In genomic region chr1:219324629-219325367, GRCh38 we compare ENCODE assay signal across 10 cellular contexts.
A peak's percentile ranks its signal among the peaks of the same experiment; 100 is the strongest.
DNase-seq lines count a peak whose midpoint lies in the region; ATAC-seq, FAIRE-seq and TF ChIP-seq lines count a peak whose summit lies in the region.
"Had no signal": no experiment of that assay in that cellular context is flagged by ENCODE, and none has a peak within 500 bp of the region (broad histone marks: within the 10 kb centered on the region; RNA-seq: fewer than 3 reads in every experiment).

No MANE protein-coding gene starts in this region.

- H3K27me3 ChIP-seq in GM23338 (ENCODE audit: insufficient read depth), result no peaks in the 10 kb centered on the region
- no peaks in the 10 kb centered on the region for H3K27me3 ChIP-seq in fibroblast of lung (ENCODE audit: control insufficient read depth, insufficient read depth, low read length)
- H3K27me3 ChIP-seq in small intestine (ENCODE audit: control insufficient read depth in 2 of 2, insufficient read depth in 2 of 2, low read length in 2 of 2), result no peaks in the 10 kb centered on the region
- no peaks in the 10 kb centered on the region for H3K27me3 ChIP-seq in vagina

- intact Hi-C loops in posterior vena cava (cut with DNase I), result no loop called here
- intact Hi-C loops in vagina (cut with DNase I), result no loop called here

- 71 to 80% (median 80%) methylated on average over 6 of the region's 6 CpGs for WGBS in small intestine, 3 donors

- DNase-seq in AG20443 (ENCODE audit: low spot score) (peak; percentile 57), GM23338 (ENCODE audit: low spot score) (no peak), NCI-H69 (lab: John Stamatoyannopoulos, UW) (peak; percentile 39), fibroblast of lung (ENCODE audit: low read depth in 2 of 2) (peak; percentile 94 to 99), posterior vena cava (ENCODE audit: low spot score) (no peak), small intestine (no peak), vagina (ENCODE audit: extremely low spot score in 2 of 2) (no peak)
- DNase-seq: effector memory CD8-positive, alpha-beta T cell had no signal

- H3K27ac ChIP-seq in GM23338 (ENCODE audit: low read depth), result no peak overlapping the region
- H3K27ac ChIP-seq in fibroblast of lung (ENCODE audit: insufficient read depth, low read length), result peak overlapping the region; percentile 58
- no peak overlapping the region for H3K27ac ChIP-seq in small intestine (ENCODE audit: low read depth in 1 of 2, low read length in 1 of 2)
- H3K27ac ChIP-seq in vagina, result no peak overlapping the region

- peak overlapping the region; percentile 44; the same call in 1 of the 2 replicates for H3K27ac Mint-ChIP-seq in GM23338
- H3K27ac Mint-ChIP-seq: effector memory CD8-positive, alpha-beta T cell had no signal

- H3K4me3 ChIP-seq in GM23338, result no peak overlapping the region
- H3K4me3 ChIP-seq in fibroblast of lung (replicated peaks in 1 of 4; ENCODE audit: control extremely low read depth in 1 of 4, insufficient read depth in 1 of 4, low read depth in 3 of 4, low read length in 4 of 4), result no peak overlapping the region
- H3K4me3 ChIP-seq in small intestine (ENCODE audit: low read depth in 1 of 2, low read length in 2 of 2), result no peak overlapping the region
- H3K4me3 ChIP-seq in vagina, result no peak overlapping the region

- H3K4me3 Mint-ChIP-seq in GM23338, result no peak overlapping the region
- H3K4me3 Mint-ChIP-seq: effector memory CD8-positive, alpha-beta T cell had no signal

- no peak overlapping the region for H3K9ac ChIP-seq in fibroblast of lung (ENCODE audit: insufficient read depth, low read length)

- H3K4me1 ChIP-seq in GM23338 (ENCODE audit: insufficient read depth) (no peaks in the 10 kb centered on the region), fibroblast of lung (ENCODE audit: control insufficient read depth, extremely low read depth, insufficient read depth, low read length) (peaks cover 17% of the 10 kb centered on the region), small intestine (ENCODE audit: control insufficient read depth in 2 of 2, insufficient read depth in 1 of 2, low read depth in 1 of 2, low read length in 1 of 2) (no peaks in the 10 kb centered on the region), vagina (no peaks in the 10 kb centered on the region)

- FAIRE-seq in small intestine (lab: Jason Lieb, UNC), result no peak
- FAIRE-seq: GM18507 had no signal

- no peaks in the 10 kb centered on the region for H3K27me3 Mint-ChIP-seq in GM23338 (ENCODE audit: insufficient read depth, low read depth, poor library complexity)
- H3K27me3 Mint-ChIP-seq: effector memory CD8-positive, alpha-beta T cell had no signal

- TF ChIP-seq POLR2A in vagina (IDR thresholded peaks at IDR 0.05), result no peak

- peaks cover 9% of the 10 kb centered on the region; the same call in 2 of the 3 replicates for H3K4me1 Mint-ChIP-seq in GM23338

- TF ChIP-seq CTCF in GM23338 (conservative IDR thresholded peaks at IDR 0.05; ENCODE audit: low read depth in 2 of 2), result no peak
- TF ChIP-seq CTCF in fibroblast of lung (conservative IDR thresholded peaks at IDR 0.05 in 1 of 2, IDR thresholded peaks at IDR 0.05 in 1 of 2; ENCODE audit: low read depth in 1 of 2, low read length in 2 of 2), result no peak
- no peak for TF ChIP-seq CTCF in vagina (IDR thresholded peaks at IDR 0.05)

- H3K4me2 ChIP-seq in GM23338, result no peak overlapping the region
- peak overlapping the region; percentile 64 for H3K4me2 ChIP-seq in fibroblast of lung (ENCODE audit: extremely low read depth, insufficient read depth, low read length)

- ATAC-seq in GM23338 (no peak), HG03571 (IDR thresholded peaks at IDR 0.05; ENCODE audit: unreplicated experiment) (no peak)
- ATAC-seq: effector memory CD8-positive, alpha-beta T cell had no signal

- H2AFZ ChIP-seq in GM23338, result no peak overlapping the region
- no peak overlapping the region for H2AFZ ChIP-seq in fibroblast of lung (ENCODE audit: low read length)

- peaks cover 4% of the 10 kb centered on the region; the same call in 2 of the 3 replicates for H3K36me3 Mint-ChIP-seq in GM23338 (ENCODE audit: low read depth)

- no peaks in the 10 kb centered on the region for H3K79me2 ChIP-seq in GM23338 (replicated peaks; ENCODE audit: insufficient read depth)
- H3K79me2 ChIP-seq in fibroblast of lung (ENCODE audit: control insufficient read depth, insufficient read depth, low read length), result no peaks in the 10 kb centered on the region

- no peaks in the 10 kb centered on the region for H3K36me3 ChIP-seq in GM23338 (ENCODE audit: insufficient read depth)
- no peaks in the 10 kb centered on the region for H3K36me3 ChIP-seq in fibroblast of lung (ENCODE audit: control insufficient read depth, insufficient read depth, low read length)
- H3K36me3 ChIP-seq in small intestine (ENCODE audit: control insufficient read depth in 2 of 2, insufficient read depth in 2 of 2, low read length in 2 of 2), result no peaks in the 10 kb centered on the region
- no peaks in the 10 kb centered on the region for H3K36me3 ChIP-seq in vagina

- no peaks in the 10 kb centered on the region for H3F3A ChIP-seq in GM23338 (replicated peaks; ENCODE audit: low read depth)

- H4K20me1 ChIP-seq in GM23338 (replicated peaks; ENCODE audit: insufficient read depth), result no peaks in the 10 kb centered on the region
- H4K20me1 ChIP-seq in fibroblast of lung (ENCODE audit: control insufficient read depth, extremely low read depth, insufficient read depth, low read length), result no peaks in the 10 kb centered on the region

- peaks cover 6% of the 10 kb centered on the region; the same call in 2 of the 3 replicates for H3K9me3 Mint-ChIP-seq in GM23338
- H3K9me3 Mint-ChIP-seq: effector memory CD8-positive, alpha-beta T cell had no signal

- no peaks in the 10 kb centered on the region for H3K9me2 ChIP-seq in GM23338 (ENCODE audit: insufficient read depth)

- no peaks in the 10 kb centered on the region for H3K9me3 ChIP-seq in fibroblast of lung (ENCODE audit: control insufficient read depth, insufficient read depth, low read depth, low read length)
- no peaks in the 10 kb centered on the region for H3K9me3 ChIP-seq in small intestine (ENCODE audit: control insufficient read depth, low read depth)
- H3K9me3 ChIP-seq in vagina, result no peaks in the 10 kb centered on the region

TF ChIP-seq in GM23338, 12 proteins besides CTCF, POLR2A, EP300 and RAD21 (continues in another document):
- TF ChIP-seq EZH2phosphoT487 (IDR thresholded peaks at IDR 0.05; ENCODE audit: unreplicated experiment), result no peak
- no peak for TF ChIP-seq REST (IDR thresholded peaks at IDR 0.05; ENCODE audit: unreplicated experiment)
- TF ChIP-seq JUNB (IDR thresholded peaks at IDR 0.05; ENCODE audit: unreplicated experiment), result no peak
- no peak for TF ChIP-seq ETS1 (IDR thresholded peaks at IDR 0.05)
- TF ChIP-seq ZNF331 (CRISPR knock-in tag; IDR thresholded peaks at IDR 0.05; ENCODE audit: low read depth), result no peak
- TF ChIP-seq EZH2 (IDR thresholded peaks at IDR 0.05; ENCODE audit: low read depth, unreplicated experiment), result no peak
- TF ChIP-seq NANOG (IDR thresholded peaks at IDR 0.05; ENCODE audit: borderline replicate concordance), result no peak

Comparison
In these comparisons a context has a peak if more than half of its experiments do, and no peak if none do; other contexts are left out.
1. DNase-seq: peak in AG20443 (single experiment), NCI-H69 (single experiment) and fibroblast of lung (2 of 2); none in GM23338 (single experiment), posterior vena cava (single experiment), small intestine (single experiment) and vagina (0 of 2).